Comparison of ENCODE assay signal across 25 cellular contexts in genomic region chr19:8138201-8138600, GRCh38. TPM values are rescaled to one million over a fixed set of nuclear protein-coding genes. Genes with fewer than 3 reads are reported as not detected.
"Had no signal": no experiment of that assay in that cellular context is flagged by ENCODE, and none has a peak within 500 bp of the region (broad histone marks: within the 10 kb centered on the region; RNA-seq: fewer than 3 reads in every experiment).

No MANE protein-coding gene starts in this region.

- DNase-seq: activated CD4-positive, alpha-beta T cell treated with anti-CD3 and anti-CD28 coated beads, Interleukin-2, amount 10 ng/mL, durations not matched to agents 24 days and 14 days; activated CD4-positive, alpha-beta T cell treated with anti-CD3 and anti-CD28 coated beads, Interleukin-2, amount 50 U/mL, for 4 hours; activated CD8-positive, alpha-beta T cell treated with anti-CD3 and anti-CD28 coated beads for 36 hours; activated gamma-delta T cell; activated naive CD4-positive, alpha-beta T cell treated with Interleukin-2 at 50 U/mL for 16 hours; activated T-cell treated with anti-CD3 and anti-CD28 coated beads, Interleukin-2, amount 50 U/mL, for 1 hour; activated T-cell treated with anti-CD3 and anti-CD28 coated beads, Interleukin-2, amount 50 U/mL, for 72 hours; anterior cingulate cortex; caudate nucleus; cerebellar nuclear complex; NCI-H1105; NCI-H1417 treated with DMSO at 0.1 percent for 48 hours; NCI-H187 treated with DMSO at 0.1 percent for 48 hours; NCI-H2081 treated with DMSO at 0.1 percent for 48 hours; NCI-H345; NCI-H524 treated with DMSO at 0.1 percent for 48 hours; PC-3; Peyer's patch; RPMI8226; SHP77 treated with DMSO at 0.1 percent for 48 hours had no signal

- H3K9me3 ChIP-seq: Peyer's patch had no signal

- H3K36me3 ChIP-seq: Peyer's patch had no signal

- H3K4me3 ChIP-seq: K562, Peyer's patch had no signal

- H3K27ac ChIP-seq: Peyer's patch had no signal

- ATAC-seq: activated CD8-positive, alpha-beta T cell treated with anti-CD3 and anti-CD28 coated beads for 36 hours; activated T-cell treated with anti-CD3 and anti-CD28 coated beads, Interleukin-2, amount 50 U/mL, for 72 hours; activated T-helper 17 cell treated with anti-CD3 and anti-CD28 coated beads, Interleukin-2, amount 50 U/mL, for 72 hours; K562; PC-3 had no signal

- H3K4me1 ChIP-seq: Peyer's patch had no signal

- H3K27me3 ChIP-seq: Peyer's patch had no signal

RNA-seq across cellular contexts. Expression of gene FBN3, which starts 11.2 kb away (rescaled TPM):
- total RNA-seq: activated CD4-positive, alpha-beta T cell treated with anti-CD3 and anti-CD28 coated beads, Interleukin-2, amount 10 ng/mL, durations not matched to agents 24 days and 14 days; activated CD8-positive, alpha-beta memory T cell treated with anti-CD3 and anti-CD28 coated beads for 36 hours; activated T-cell treated with anti-CD3 and anti-CD28 coated beads, Interleukin-2, amount 50 U/mL, for 72 hours; bronchial epithelial cell; M059J had no signal
